1 cellular context compared by ENCODE assay signal in the genomic region with DNA sequence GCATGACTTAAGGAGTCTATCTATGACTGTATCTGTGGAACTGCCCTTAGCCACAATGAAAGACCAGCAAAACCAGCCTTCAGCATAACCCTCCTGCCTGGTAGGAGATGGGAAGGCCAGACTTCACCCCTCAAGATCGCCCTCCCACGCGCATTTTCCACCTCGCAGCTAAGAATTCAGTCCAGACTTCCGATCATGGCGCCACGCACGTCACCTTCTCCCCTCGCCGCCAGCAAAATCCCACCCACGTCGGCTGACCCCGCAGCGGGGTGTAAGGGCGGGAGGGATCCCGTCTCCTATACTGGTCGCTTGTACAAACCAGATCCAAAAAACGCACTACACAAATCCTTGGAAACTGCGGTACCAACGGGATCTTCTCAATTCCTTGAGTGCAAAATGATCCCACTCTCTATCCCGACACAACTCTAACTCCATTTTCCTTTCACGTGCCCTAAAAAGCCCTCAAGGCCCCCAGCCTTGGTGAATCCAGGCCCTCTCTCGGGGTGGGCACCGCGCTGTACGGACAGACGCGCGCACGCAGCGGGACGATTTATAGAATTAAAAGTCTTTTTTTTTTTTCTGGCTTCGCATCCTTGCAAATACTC.
TF ChIP-seq lines count a peak whose summit lies in the region.

No MANE protein-coding gene starts in this region.

TF ChIP-seq in HEK293, 187 proteins besides CTCF, POLR2A, EP300 and RAD21 (continued from another document and continues in another):
- TF ChIP-seq, protein P1, sequence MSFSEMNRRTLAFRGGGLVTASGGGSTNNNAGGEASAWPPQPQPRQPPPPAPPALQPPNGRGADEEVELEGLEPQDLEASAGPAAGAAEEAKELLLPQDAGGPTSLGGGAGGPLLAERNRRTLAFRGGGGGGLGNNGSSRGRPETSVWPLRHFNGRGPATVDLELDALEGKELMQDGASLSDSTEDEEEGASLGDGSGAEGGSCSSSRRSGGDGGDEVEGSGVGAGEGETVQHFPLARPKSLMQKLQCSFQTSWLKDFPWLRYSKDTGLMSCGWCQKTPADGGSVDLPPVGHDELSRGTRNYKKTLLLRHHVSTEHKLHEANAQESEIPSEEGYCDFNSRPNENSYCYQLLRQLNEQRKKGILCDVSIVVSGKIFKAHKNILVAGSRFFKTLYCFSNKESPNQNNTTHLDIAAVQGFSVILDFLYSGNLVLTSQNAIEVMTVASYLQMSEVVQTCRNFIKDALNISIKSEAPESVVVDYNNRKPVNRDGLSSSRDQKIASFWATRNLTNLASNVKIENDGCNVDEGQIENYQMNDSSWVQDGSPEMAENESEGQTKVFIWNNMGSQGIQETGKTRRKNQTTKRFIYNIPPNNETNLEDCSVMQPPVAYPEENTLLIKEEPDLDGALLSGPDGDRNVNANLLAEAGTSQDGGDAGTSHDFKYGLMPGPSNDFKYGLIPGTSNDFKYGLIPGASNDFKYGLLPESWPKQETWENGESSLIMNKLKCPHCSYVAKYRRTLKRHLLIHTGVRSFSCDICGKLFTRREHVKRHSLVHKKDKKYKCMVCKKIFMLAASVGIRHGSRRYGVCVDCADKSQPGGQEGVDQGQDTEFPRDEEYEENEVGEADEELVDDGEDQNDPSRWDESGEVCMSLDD (tag by site-specific recombination; IDR thresholded peaks at IDR 0.05): no peak
- no peak for TF ChIP-seq ZNF777 (tag by site-specific recombination; IDR thresholded peaks at IDR 0.05; ENCODE audit: borderline replicate concordance)
- TF ChIP-seq YY2 (tag by site-specific recombination; IDR thresholded peaks at IDR 0.05): peak; percentile 48; the same call in 1 of the 2 replicates
- no peak for TF ChIP-seq ZNF791 (tag by site-specific recombination; IDR thresholded peaks at IDR 0.05)
- TF ChIP-seq ZNF311 (tag by site-specific recombination; IDR thresholded peaks at IDR 0.05; ENCODE audit: borderline replicate concordance): no peak
- no peak for TF ChIP-seq ZNF292 (tag by site-specific recombination; IDR thresholded peaks at IDR 0.05; ENCODE audit: borderline replicate concordance, low read depth)
- peak; percentile 65 for TF ChIP-seq ZNF600 (tag by site-specific recombination; IDR thresholded peaks at IDR 0.05)
- TF ChIP-seq ZNF558 (tag by site-specific recombination; IDR thresholded peaks at IDR 0.05): no peak
- TF ChIP-seq, protein P2, sequence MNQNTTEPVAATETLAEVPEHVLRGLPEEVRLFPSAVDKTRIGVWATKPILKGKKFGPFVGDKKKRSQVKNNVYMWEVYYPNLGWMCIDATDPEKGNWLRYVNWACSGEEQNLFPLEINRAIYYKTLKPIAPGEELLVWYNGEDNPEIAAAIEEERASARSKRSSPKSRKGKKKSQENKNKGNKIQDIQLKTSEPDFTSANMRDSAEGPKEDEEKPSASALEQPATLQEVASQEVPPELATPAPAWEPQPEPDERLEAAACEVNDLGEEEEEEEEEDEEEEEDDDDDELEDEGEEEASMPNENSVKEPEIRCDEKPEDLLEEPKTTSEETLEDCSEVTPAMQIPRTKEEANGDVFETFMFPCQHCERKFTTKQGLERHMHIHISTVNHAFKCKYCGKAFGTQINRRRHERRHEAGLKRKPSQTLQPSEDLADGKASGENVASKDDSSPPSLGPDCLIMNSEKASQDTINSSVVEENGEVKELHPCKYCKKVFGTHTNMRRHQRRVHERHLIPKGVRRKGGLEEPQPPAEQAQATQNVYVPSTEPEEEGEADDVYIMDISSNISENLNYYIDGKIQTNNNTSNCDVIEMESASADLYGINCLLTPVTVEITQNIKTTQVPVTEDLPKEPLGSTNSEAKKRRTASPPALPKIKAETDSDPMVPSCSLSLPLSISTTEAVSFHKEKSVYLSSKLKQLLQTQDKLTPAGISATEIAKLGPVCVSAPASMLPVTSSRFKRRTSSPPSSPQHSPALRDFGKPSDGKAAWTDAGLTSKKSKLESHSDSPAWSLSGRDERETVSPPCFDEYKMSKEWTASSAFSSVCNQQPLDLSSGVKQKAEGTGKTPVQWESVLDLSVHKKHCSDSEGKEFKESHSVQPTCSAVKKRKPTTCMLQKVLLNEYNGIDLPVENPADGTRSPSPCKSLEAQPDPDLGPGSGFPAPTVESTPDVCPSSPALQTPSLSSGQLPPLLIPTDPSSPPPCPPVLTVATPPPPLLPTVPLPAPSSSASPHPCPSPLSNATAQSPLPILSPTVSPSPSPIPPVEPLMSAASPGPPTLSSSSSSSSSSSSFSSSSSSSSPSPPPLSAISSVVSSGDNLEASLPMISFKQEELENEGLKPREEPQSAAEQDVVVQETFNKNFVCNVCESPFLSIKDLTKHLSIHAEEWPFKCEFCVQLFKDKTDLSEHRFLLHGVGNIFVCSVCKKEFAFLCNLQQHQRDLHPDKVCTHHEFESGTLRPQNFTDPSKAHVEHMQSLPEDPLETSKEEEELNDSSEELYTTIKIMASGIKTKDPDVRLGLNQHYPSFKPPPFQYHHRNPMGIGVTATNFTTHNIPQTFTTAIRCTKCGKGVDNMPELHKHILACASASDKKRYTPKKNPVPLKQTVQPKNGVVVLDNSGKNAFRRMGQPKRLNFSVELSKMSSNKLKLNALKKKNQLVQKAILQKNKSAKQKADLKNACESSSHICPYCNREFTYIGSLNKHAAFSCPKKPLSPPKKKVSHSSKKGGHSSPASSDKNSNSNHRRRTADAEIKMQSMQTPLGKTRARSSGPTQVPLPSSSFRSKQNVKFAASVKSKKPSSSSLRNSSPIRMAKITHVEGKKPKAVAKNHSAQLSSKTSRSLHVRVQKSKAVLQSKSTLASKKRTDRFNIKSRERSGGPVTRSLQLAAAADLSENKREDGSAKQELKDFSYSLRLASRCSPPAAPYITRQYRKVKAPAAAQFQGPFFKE (tag by site-specific recombination; IDR thresholded peaks at IDR 0.05; ENCODE audit: borderline replicate concordance): no peak
- no peak for TF ChIP-seq ZNF510 (tag by site-specific recombination; IDR thresholded peaks at IDR 0.05; ENCODE audit: insufficient replicate concordance)
- no peak for TF ChIP-seq SALL2 (tag by site-specific recombination; IDR thresholded peaks at IDR 0.05; ENCODE audit: borderline replicate concordance)
- TF ChIP-seq ZNF658 (tag by site-specific recombination; IDR thresholded peaks at IDR 0.05): no peak
- no peak for TF ChIP-seq SCRT1 (tag by site-specific recombination; IDR thresholded peaks at IDR 0.05; ENCODE audit: borderline replicate concordance)
- no peak for TF ChIP-seq ZNF121 (tag by site-specific recombination; IDR thresholded peaks at IDR 0.05)
- peak; percentile 86 for TF ChIP-seq GLIS1 (tag by site-specific recombination; IDR thresholded peaks at IDR 0.05)
- TF ChIP-seq MYNN (tag by site-specific recombination; IDR thresholded peaks at IDR 0.05; ENCODE audit: borderline replicate concordance): peak; percentile 92
- TF ChIP-seq ZNF521 (tag by site-specific recombination; IDR thresholded peaks at IDR 0.05): no peak
- TF ChIP-seq, protein P3, sequence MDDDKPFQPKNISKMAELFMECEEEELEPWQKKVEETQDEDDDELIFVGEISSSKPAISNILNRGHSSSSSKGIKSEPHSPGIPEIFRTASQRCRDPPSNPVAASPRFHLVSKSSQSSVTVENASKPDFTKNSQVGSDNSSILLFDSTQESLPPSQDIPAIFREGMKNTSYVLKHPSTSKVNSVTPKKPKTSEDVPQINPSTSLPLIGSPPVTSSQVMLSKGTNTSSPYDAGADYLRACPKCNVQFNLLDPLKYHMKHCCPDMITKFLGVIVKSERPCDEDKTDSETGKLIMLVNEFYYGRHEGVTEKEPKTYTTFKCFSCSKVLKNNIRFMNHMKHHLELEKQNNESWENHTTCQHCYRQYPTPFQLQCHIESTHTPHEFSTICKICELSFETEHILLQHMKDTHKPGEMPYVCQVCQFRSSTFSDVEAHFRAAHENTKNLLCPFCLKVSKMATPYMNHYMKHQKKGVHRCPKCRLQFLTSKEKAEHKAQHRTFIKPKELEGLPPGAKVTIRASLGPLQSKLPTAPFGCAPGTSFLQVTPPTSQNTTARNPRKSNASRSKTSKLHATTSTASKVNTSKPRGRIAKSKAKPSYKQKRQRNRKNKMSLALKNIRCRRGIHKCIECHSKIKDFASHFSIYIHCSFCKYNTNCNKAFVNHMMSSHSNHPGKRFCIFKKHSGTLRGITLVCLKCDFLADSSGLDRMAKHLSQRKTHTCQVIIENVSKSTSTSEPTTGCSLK (tag by site-specific recombination; IDR thresholded peaks at IDR 0.05): no peak
- TF ChIP-seq ZNF549 (tag by site-specific recombination; IDR thresholded peaks at IDR 0.05): no peak
- no peak for TF ChIP-seq ZNF473 (tag by site-specific recombination; IDR thresholded peaks at IDR 0.05)
- TF ChIP-seq ZXDB (tag by site-specific recombination; IDR thresholded peaks at IDR 0.05): 0 out of 2 replicates have a peak, but pooled peaks have one; percentile 16
- TF ChIP-seq ZFP69B (tag by site-specific recombination; IDR thresholded peaks at IDR 0.05): no peak
- no peak for TF ChIP-seq ZNF354C (tag by site-specific recombination; IDR thresholded peaks at IDR 0.05; ENCODE audit: borderline replicate concordance, low read depth)
- TF ChIP-seq REPIN1 (tag by site-specific recombination; IDR thresholded peaks at IDR 0.05; ENCODE audit: low read depth): no peak
- TF ChIP-seq, protein P4, sequence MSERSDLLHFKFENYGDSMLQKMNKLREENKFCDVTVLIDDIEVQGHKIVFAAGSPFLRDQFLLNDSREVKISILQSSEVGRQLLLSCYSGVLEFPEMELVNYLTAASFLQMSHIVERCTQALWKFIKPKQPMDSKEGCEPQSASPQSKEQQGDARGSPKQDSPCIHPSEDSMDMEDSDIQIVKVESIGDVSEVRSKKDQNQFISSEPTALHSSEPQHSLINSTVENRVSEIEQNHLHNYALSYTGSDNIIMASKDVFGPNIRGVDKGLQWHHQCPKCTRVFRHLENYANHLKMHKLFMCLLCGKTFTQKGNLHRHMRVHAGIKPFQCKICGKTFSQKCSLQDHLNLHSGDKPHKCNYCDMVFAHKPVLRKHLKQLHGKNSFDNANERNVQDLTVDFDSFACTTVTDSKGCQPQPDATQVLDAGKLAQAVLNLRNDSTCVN (tag by site-specific recombination; optimal IDR thresholded peaks at IDR 0.05): peak; percentile 47
- TF ChIP-seq ZNF837 (tag by site-specific recombination; IDR thresholded peaks at IDR 0.05): no peak
- no peak for TF ChIP-seq ZNF157 (tag by site-specific recombination; IDR thresholded peaks at IDR 0.05)
- no peak for TF ChIP-seq ZNF214 (tag by site-specific recombination; IDR thresholded peaks at IDR 0.05; ENCODE audit: borderline replicate concordance)
- no peak for TF ChIP-seq ZNF19 (tag by site-specific recombination; IDR thresholded peaks at IDR 0.05; ENCODE audit: low read depth)
- no peak for TF ChIP-seq ZNF391 (tag by site-specific recombination; IDR thresholded peaks at IDR 0.05; ENCODE audit: borderline replicate concordance, low read depth)
- TF ChIP-seq, protein P5, sequence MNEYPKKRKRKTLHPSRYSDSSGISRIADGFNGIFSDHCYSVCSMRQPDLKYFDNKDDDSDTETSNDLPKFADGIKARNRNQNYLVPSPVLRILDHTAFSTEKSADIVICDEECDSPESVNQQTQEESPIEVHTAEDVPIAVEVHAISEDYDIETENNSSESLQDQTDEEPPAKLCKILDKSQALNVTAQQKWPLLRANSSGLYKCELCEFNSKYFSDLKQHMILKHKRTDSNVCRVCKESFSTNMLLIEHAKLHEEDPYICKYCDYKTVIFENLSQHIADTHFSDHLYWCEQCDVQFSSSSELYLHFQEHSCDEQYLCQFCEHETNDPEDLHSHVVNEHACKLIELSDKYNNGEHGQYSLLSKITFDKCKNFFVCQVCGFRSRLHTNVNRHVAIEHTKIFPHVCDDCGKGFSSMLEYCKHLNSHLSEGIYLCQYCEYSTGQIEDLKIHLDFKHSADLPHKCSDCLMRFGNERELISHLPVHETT (tag by site-specific recombination; IDR thresholded peaks at IDR 0.05): no peak
- no peak for TF ChIP-seq IKZF3 (tag by site-specific recombination; IDR thresholded peaks at IDR 0.05)
- TF ChIP-seq ZNF843 (tag by site-specific recombination; IDR thresholded peaks at IDR 0.05): no peak
- TF ChIP-seq ZNF302 (tag by site-specific recombination; IDR thresholded peaks at IDR 0.05; ENCODE audit: low read depth): no peak
- no peak for TF ChIP-seq ZNF768 (tag by site-specific recombination; IDR thresholded peaks at IDR 0.05)
- TF ChIP-seq, protein P6, sequence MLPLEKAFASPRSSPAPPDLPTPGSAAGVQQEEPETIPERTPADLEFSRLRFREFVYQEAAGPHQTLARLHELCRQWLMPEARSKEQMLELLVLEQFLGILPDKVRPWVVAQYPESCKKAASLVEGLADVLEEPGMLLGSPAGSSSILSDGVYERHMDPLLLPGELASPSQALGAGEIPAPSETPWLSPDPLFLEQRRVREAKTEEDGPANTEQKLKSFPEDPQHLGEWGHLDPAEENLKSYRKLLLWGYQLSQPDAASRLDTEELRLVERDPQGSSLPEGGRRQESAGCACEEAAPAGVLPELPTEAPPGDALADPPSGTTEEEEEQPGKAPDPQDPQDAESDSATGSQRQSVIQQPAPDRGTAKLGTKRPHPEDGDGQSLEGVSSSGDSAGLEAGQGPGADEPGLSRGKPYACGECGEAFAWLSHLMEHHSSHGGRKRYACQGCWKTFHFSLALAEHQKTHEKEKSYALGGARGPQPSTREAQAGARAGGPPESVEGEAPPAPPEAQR (tag by site-specific recombination; IDR thresholded peaks at IDR 0.05): no peak
- TF ChIP-seq, protein P7, sequence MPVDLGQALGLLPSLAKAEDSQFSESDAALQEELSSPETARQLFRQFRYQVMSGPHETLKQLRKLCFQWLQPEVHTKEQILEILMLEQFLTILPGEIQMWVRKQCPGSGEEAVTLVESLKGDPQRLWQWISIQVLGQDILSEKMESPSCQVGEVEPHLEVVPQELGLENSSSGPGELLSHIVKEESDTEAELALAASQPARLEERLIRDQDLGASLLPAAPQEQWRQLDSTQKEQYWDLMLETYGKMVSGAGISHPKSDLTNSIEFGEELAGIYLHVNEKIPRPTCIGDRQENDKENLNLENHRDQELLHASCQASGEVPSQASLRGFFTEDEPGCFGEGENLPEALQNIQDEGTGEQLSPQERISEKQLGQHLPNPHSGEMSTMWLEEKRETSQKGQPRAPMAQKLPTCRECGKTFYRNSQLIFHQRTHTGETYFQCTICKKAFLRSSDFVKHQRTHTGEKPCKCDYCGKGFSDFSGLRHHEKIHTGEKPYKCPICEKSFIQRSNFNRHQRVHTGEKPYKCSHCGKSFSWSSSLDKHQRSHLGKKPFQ (tag by site-specific recombination; IDR thresholded peaks at IDR 0.05): no peak
- TF ChIP-seq, protein P8, sequence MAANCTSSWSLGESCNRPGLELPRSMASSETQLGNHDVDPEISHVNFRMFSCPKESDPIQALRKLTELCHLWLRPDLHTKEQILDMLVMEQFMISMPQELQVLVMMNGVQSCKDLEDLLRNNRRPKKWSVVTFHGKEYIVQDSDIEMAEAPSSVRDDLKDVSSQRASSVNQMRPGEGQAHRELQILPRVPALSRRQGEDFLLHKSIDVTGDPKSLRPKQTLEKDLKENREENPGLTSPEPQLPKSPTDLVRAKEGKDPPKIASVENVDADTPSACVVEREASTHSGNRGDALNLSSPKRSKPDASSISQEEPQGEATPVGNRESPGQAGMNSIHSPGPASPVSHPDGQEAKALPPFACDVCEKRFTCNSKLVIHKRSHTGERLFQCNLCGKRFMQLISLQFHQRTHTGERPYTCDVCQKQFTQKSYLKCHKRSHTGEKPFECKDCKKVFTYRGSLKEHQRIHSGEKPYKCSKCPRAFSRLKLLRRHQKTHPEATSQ (tag by site-specific recombination; IDR thresholded peaks at IDR 0.05): no peak
- no peak for TF ChIP-seq ZNF114 (tag by site-specific recombination; IDR thresholded peaks at IDR 0.05)
- no peak for TF ChIP-seq ZNF776 (tag by site-specific recombination; IDR thresholded peaks at IDR 0.05; ENCODE audit: borderline replicate concordance)
